27 cellular contexts compared by ENCODE assay signal in genomic region chr17:17978481-17979424, GRCh38. TPM values are rescaled to one million over a fixed set of nuclear protein-coding genes. Genes with fewer than 3 reads are reported as not detected.
DNase-seq lines count a peak whose midpoint lies in the region; ATAC-seq, FAIRE-seq and TF ChIP-seq lines count a peak whose summit lies in the region.
"Had no signal": no experiment of that assay in that cellular context is flagged by ENCODE, and none has a peak within 500 bp of the region (broad histone marks: within the 10 kb centered on the region; RNA-seq: fewer than 3 reads in every experiment).

No MANE protein-coding gene starts in this region.

- in situ Hi-C loops in brain microvascular endothelial cell (cut with HindIII; ENCODE audit: low pct_ligation_motif_present, low sequenced_read_pairs): no loop called here

- H3K4me3 ChIP-seq in brain microvascular endothelial cell (ENCODE audit: low read depth, low read length): no peak overlapping the region
- H3K4me3 ChIP-seq: gastrocnemius medialis had no signal

- peak; percentile 44 for FAIRE-seq in HTR-8/SVneo (lab: Jason Lieb, UNC)
- FAIRE-seq: colon had no signal

- H3K4me1 Mint-ChIP-seq in chondrocyte (ENCODE audit: low read depth) (no peaks in the 10 kb centered on the region), type B pancreatic cell (ENCODE audit: unreplicated experiment) (peaks cover 4% of the 10 kb centered on the region)
- peaks cover 10% of the 10 kb centered on the region for H3K4me1 Mint-ChIP-seq in activated CD8-positive, alpha-beta memory T cell treated with anti-CD3 and anti-CD28 coated beads, Interleukin-2, amount 10 ng/mL, durations not matched to agents 7 days and 5 days

- H3K9me3 Mint-ChIP-seq in chondrocyte (ENCODE audit: low read depth): no peaks in the 10 kb centered on the region
- no peaks in the 10 kb centered on the region for H3K9me3 Mint-ChIP-seq in type B pancreatic cell
- H3K9me3 Mint-ChIP-seq in activated CD8-positive, alpha-beta memory T cell treated with anti-CD3 and anti-CD28 coated beads, Interleukin-2, amount 10 ng/mL, durations not matched to agents 7 days and 5 days (ENCODE audit: low read depth): no peaks in the 10 kb centered on the region
- H3K9me3 Mint-ChIP-seq: CD8-positive, alpha-beta T cell; effector memory CD8-positive, alpha-beta T cell; naive B cell; stimulated activated memory B cell treated with anti-CD40 and anti-IgM and Interleukin-4, amounts not matched to agents 10 μg/mL and 1 μg/mL and 100 μg/mL, for 72 hours had no signal

- DNase-seq in HTR-8/SVneo (ENCODE audit: insufficient read length, low spot score): no peak
- peak; percentile 74 for DNase-seq in NOMO-1 treated with DMSO at 0.1 percent for 48 hours (lab: John Stamatoyannopoulos, UW; ENCODE audit: unreplicated experiment)
- DNase-seq in chondrocyte (ENCODE audit: low spot score): peak; percentile 60
- no peak for DNase-seq in type B pancreatic cell (ENCODE audit: extremely low spot score, unreplicated experiment)
- no peak for DNase-seq in brain microvascular endothelial cell
- no peak for DNase-seq in activated CD8-positive, alpha-beta memory T cell treated with anti-CD3 and anti-CD28 coated beads, Interleukin-2, amount 10 ng/mL, durations not matched to agents 7 days and 5 days
- DNase-seq in NCI-H82 (lab: John Stamatoyannopoulos, UW): no peak
- DNase-seq: activated naive CD4-positive, alpha-beta T cell treated with Interleukin-2 at 50 U/mL for 16 hours; activated T-cell treated with anti-CD3 and anti-CD28 coated beads, Interleukin-2, amount 50 U/mL, for 48 hours; CD8-positive, alpha-beta T cell; DMS 273 treated with DMSO at 0.1 percent for 48 hours; effector memory CD8-positive, alpha-beta T cell; gastrocnemius medialis; hippocampal formation; Karpas-422; mesendoderm; naive B cell; NCI-H1092 treated with DMSO at 0.1 percent for 48 hours; NCI-H1930; NCI-H2227 treated with DMSO at 0.1 percent for 48 hours; PC-3; retina; SHP77 treated with DMSO at 0.1 percent for 48 hours; T-helper 1 cell had no signal

- H3K27ac ChIP-seq in brain microvascular endothelial cell: no peak overlapping the region
- H3K27ac ChIP-seq: gastrocnemius medialis had no signal

- no peak overlapping the region for H3K4me3 Mint-ChIP-seq in chondrocyte (ENCODE audit: unreplicated experiment)
- H3K4me3 Mint-ChIP-seq in type B pancreatic cell: no peak overlapping the region
- no peak overlapping the region for H3K4me3 Mint-ChIP-seq in activated CD8-positive, alpha-beta memory T cell treated with anti-CD3 and anti-CD28 coated beads, Interleukin-2, amount 10 ng/mL, durations not matched to agents 7 days and 5 days
- H3K4me3 Mint-ChIP-seq: CD8-positive, alpha-beta T cell; effector memory CD8-positive, alpha-beta T cell; stimulated activated memory B cell treated with anti-CD40 and anti-IgM and Interleukin-4, amounts not matched to agents 10 μg/mL and 1 μg/mL and 100 μg/mL, for 72 hours had no signal

- H3K36me3 ChIP-seq in brain microvascular endothelial cell (replicated peaks): no peaks in the 10 kb centered on the region
- H3K36me3 ChIP-seq: gastrocnemius medialis had no signal

- no peak for ATAC-seq in activated CD8-positive, alpha-beta memory T cell treated with anti-CD3 and anti-CD28 coated beads, Interleukin-2, amount 10 ng/mL, durations not matched to agents 7 days and 5 days
- ATAC-seq: CD8-positive, alpha-beta T cell; effector memory CD8-positive, alpha-beta T cell; gastrocnemius medialis; left lobe of liver; PC-3; stimulated activated memory B cell treated with anti-CD40 and anti-IgM and Interleukin-4, amounts not matched to agents 10 μg/mL and 1 μg/mL and 100 μg/mL, for 72 hours had no signal

- H3K27me3 Mint-ChIP-seq in chondrocyte (ENCODE audit: low read depth): no peaks in the 10 kb centered on the region
- no peaks in the 10 kb centered on the region for H3K27me3 Mint-ChIP-seq in type B pancreatic cell
- no peaks in the 10 kb centered on the region for H3K27me3 Mint-ChIP-seq in activated CD8-positive, alpha-beta memory T cell treated with anti-CD3 and anti-CD28 coated beads, Interleukin-2, amount 10 ng/mL, durations not matched to agents 7 days and 5 days
- H3K27me3 Mint-ChIP-seq: effector memory CD8-positive, alpha-beta T cell; stimulated activated memory B cell treated with anti-CD40 and anti-IgM and Interleukin-4, amounts not matched to agents 10 μg/mL and 1 μg/mL and 100 μg/mL, for 72 hours had no signal

- no peaks in the 10 kb centered on the region for H3K27me3 ChIP-seq in brain microvascular endothelial cell (replicated peaks)
- H3K27me3 ChIP-seq: gastrocnemius medialis had no signal

- no peaks in the 10 kb centered on the region for H3K36me3 Mint-ChIP-seq in chondrocyte (ENCODE audit: low read depth)
- no peaks in the 10 kb centered on the region for H3K36me3 Mint-ChIP-seq in type B pancreatic cell
- H3K36me3 Mint-ChIP-seq in activated CD8-positive, alpha-beta memory T cell treated with anti-CD3 and anti-CD28 coated beads, Interleukin-2, amount 10 ng/mL, durations not matched to agents 7 days and 5 days: no peaks in the 10 kb centered on the region
- H3K36me3 Mint-ChIP-seq: CD8-positive, alpha-beta T cell; naive B cell; stimulated activated memory B cell treated with anti-CD40 and anti-IgM and Interleukin-4, amounts not matched to agents 10 μg/mL and 1 μg/mL and 100 μg/mL, for 72 hours had no signal

- H3K27ac Mint-ChIP-seq in chondrocyte (ENCODE audit: unreplicated experiment) (no peak overlapping the region), type B pancreatic cell (peak overlapping the region; percentile 49)
- H3K27ac Mint-ChIP-seq in activated CD8-positive, alpha-beta memory T cell treated with anti-CD3 and anti-CD28 coated beads, Interleukin-2, amount 10 ng/mL, durations not matched to agents 7 days and 5 days: no peak overlapping the region
- H3K27ac Mint-ChIP-seq: CD8-positive, alpha-beta T cell; effector memory CD8-positive, alpha-beta T cell; stimulated activated memory B cell treated with anti-CD40 and anti-IgM and Interleukin-4, amounts not matched to agents 10 μg/mL and 1 μg/mL and 100 μg/mL, for 72 hours had no signal

- CTCF ChIA-PET in activated CD8-positive, alpha-beta memory T cell treated with anti-CD3 and anti-CD28 coated beads, Interleukin-2, amount 10 ng/mL, durations not matched to agents 7 days and 5 days (lab: Charles Lee): no interaction called here

- TF ChIP-seq CTCF in chondrocyte (IDR thresholded peaks at IDR 0.05) (no peak), type B pancreatic cell (conservative IDR thresholded peaks at IDR 0.05) (no peak), brain microvascular endothelial cell (IDR thresholded peaks at IDR 0.05; ENCODE audit: low read depth, low read length, missing control alignments) (no peak)

RNA-seq across cellular contexts. Expression of gene DRC3, which starts 6.1 kb away (rescaled TPM):
- total RNA-seq in chondrocyte (1.2 to 2.6 TPM (median 1.5 TPM) in 3 replicates), type B pancreatic cell (ENCODE audit: low replicate concordance) (3.4 and 8.9 TPM in 2 replicates)
- total RNA-seq in activated CD8-positive, alpha-beta memory T cell treated with anti-CD3 and anti-CD28 coated beads, Interleukin-2, amount 10 ng/mL, durations not matched to agents 7 days and 5 days: not detected

RNA-seq across cellular contexts. Expression of gene TOM1L2, which starts 6.6 kb away (rescaled TPM):
- total RNA-seq in chondrocyte (55.0 to 60.2 TPM (median 56.1 TPM) in 3 replicates), type B pancreatic cell (ENCODE audit: low replicate concordance) (62.5 and 107 TPM in 2 replicates)
- 10 to 100 TPM; 19.8 to 33.0 TPM for total RNA-seq in activated CD8-positive, alpha-beta memory T cell treated with anti-CD3 and anti-CD28 coated beads, Interleukin-2, amount 10 ng/mL, durations not matched to agents 7 days and 5 days

Comparison
In these comparisons a context has a peak if more than half of its experiments do, and no peak if none do; other contexts are left out.
1. DNase-seq: peak in NOMO-1 treated with DMSO at 0.1 percent for 48 hours (single experiment) and chondrocyte (single experiment); none in HTR-8/SVneo (single experiment), type B pancreatic cell (single experiment), brain microvascular endothelial cell (single experiment), activated CD8-positive, alpha-beta memory T cell treated with anti-CD3 and anti-CD28 coated beads, Interleukin-2, amount 10 ng/mL, durations not matched to agents 7 days and 5 days (single experiment) and NCI-H82 (single experiment).